ENCODE assay signal across 14 cellular contexts in the genomic region with DNA sequence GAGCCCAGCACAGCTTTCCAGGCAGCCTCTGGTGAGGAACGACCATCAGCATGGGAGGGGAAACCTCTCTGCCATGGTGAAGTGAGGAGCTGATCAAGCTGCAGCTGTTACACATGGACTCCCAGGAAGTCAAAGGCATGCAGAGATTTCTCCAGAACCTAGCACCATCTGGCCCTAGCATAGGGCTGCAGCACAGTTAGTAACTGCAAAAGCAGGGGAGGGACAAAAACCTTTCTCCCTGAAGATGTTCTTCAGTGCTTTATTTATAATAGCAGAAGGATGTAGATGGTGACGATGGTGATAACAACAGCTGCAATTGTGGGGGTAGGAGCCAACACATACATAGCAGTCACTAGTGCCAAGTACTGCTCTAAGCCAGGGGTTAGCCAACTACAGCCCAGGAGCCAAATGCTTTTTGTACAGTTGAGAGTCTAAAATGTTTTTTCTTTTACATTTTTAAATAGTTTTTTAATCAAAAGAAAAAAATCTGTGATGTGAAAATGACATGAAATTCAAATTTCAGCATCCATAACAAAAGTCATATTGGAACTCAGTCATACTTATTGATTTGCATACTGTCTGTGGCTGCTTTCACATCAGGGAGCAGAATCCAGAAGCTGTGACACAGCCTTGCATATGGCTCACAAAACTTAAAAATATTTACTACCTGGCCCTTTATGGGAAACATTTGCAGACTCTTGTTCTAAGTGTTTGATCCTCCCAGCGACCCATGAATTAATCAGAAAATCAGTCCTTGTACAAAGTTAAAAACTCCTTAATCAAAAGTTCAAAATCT.
DNase-seq lines count a peak whose midpoint lies in the region; ATAC-seq lines count a peak whose summit lies in the region.
"Had no signal": no experiment of that assay in that cellular context is flagged by ENCODE, and none has a peak within 500 bp of the region (broad histone marks: within the 10 kb centered on the region; RNA-seq: fewer than 3 reads in every experiment).

No MANE protein-coding gene starts in this region.

- DNase-seq in NCI-H2171 treated with DMSO at 0.1 percent for 48 hours (lab: John Stamatoyannopoulos, UW) (peak; percentile 67), occipital lobe (lab: John Stamatoyannopoulos, UW) (peak; percentile 37), SHP77 (lab: John Stamatoyannopoulos, UW) (no peak), activated T-cell treated with anti-CD3 and anti-CD28 coated beads for 4 hours (no peak)
- DNase-seq: activated CD8-positive, alpha-beta memory T cell treated with anti-CD3 and anti-CD28 coated beads, Interleukin-2, amount 50 U/mL, for 4 hours; Caco-2; hippocampal formation; mammary epithelial cell; NCI-H510A; SHP77 treated with DMSO at 0.1 percent for 48 hours; stimulated activated CD4-positive, alpha-beta T cell treated with anti-CD3 and anti-CD28 coated beads, Interleukin-4, amount 100 ng/mL, for 4 hours had no signal

- ATAC-seq in GM18909 (IDR thresholded peaks at IDR 0.05; ENCODE audit: poor library complexity, unreplicated experiment) (peak; percentile 60), HG02610 (IDR thresholded peaks at IDR 0.05; ENCODE audit: unreplicated experiment) (peak; percentile 70), HG03196 (IDR thresholded peaks at IDR 0.05; ENCODE audit: unreplicated experiment) (no peak)

Comparison
In these comparisons a context has a peak if more than half of its experiments do, and no peak if none do; other contexts are left out.
1. DNase-seq: peak in NCI-H2171 treated with DMSO at 0.1 percent for 48 hours (single experiment) and occipital lobe (single experiment); none in SHP77 (0 of 2) and activated T-cell treated with anti-CD3 and anti-CD28 coated beads for 4 hours (single experiment).